Comparison of ENCODE assay signal across 9 cellular contexts in the genomic region with DNA sequence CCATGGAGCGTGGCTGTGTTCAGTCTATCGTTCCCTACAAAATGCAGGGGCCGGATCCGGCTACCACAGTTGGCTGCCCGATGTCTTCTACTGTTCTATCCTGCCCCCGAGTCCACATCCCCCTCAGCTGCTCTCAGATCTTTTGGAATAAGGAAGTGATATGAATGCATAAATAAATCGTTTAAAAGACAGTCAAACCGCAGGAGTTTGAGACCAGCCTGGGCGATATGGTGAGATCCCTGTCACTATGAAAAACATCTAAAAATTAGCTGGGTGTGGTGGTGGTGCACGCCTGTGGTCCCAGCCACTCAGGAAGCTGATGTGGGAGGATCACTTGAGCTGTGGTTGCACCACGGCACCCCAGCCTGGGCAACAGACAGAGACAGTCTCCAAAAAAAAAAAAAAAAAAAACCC. TPM values are rescaled to one million over a fixed set of nuclear protein-coding genes. Genes with fewer than 3 reads are reported as not detected.
DNase-seq lines count a peak whose midpoint lies in the region; ATAC-seq lines count a peak whose summit lies in the region.
"Not testable (repeated sequence)": the region's sequence is repeated elsewhere in the genome, so short reads cannot be mapped to it uniquely, and the experiment has no call there.
"Had no signal": no experiment of that assay in that cellular context is flagged by ENCODE, and none has a peak within 500 bp of the region (broad histone marks: within the 10 kb centered on the region; RNA-seq: fewer than 3 reads in every experiment).

No MANE protein-coding gene starts in this region.

- peak overlapping the region in 9 of 11 experiments; percentile 12 to 72 (median 49); a peak in 16 of 22 replicates for H3K4me2 ChIP-seq in BLaER1 treated with 17β-estradiol and CSF1 and Interleukin-3, amounts not matched to agents 10 nM and 100 nM

- 0 out of 22 replicates have a peak overlapping the region, but pooled peaks of 1 of the 11 experiments have one; percentile 7 for H3K9ac ChIP-seq in BLaER1 treated with 17β-estradiol and CSF1 and Interleukin-3, amounts not matched to agents 10 nM and 100 nM

- H3K27me3 ChIP-seq in BLaER1 treated with 17β-estradiol and CSF1 and Interleukin-3, amounts not matched to agents 10 nM and 100 nM: not testable (repeated sequence)

- peaks cover 78% of the 10 kb centered on the region for H3K36me3 Mint-ChIP-seq in activated CD8-positive, alpha-beta memory T cell treated with anti-CD3 and anti-CD28 coated beads, Interleukin-2, amount 10 ng/mL, durations not matched to agents 7 days and 5 days
- H3K36me3 Mint-ChIP-seq in activated naive CD4-positive, alpha-beta T cell treated with anti-CD3 and anti-CD28 coated beads, Interleukin-2, amount 10 ng/mL, durations not matched to agents 7 days and 5 days: peaks cover 78% of the 10 kb centered on the region
- peaks cover 96% of the 10 kb centered on the region for H3K36me3 Mint-ChIP-seq in effector memory CD8-positive, alpha-beta T cell (ENCODE audit: insufficient read depth)
- peaks cover 48% of the 10 kb centered on the region for H3K36me3 Mint-ChIP-seq in memory B cell
- peaks cover 64 to 77% of the 10 kb centered on the region in 2 donors for H3K36me3 Mint-ChIP-seq in stimulated activated naive B cell treated with anti-CD40 and anti-IgM and Interleukin-4, amounts not matched to agents 10 μg/mL and 1 μg/mL and 100 μg/mL, for 72 hours

- peak overlapping the region; percentile 80 for H3K27ac Mint-ChIP-seq in activated CD8-positive, alpha-beta memory T cell treated with anti-CD3 and anti-CD28 coated beads, Interleukin-2, amount 10 ng/mL, durations not matched to agents 7 days and 5 days
- peak overlapping the region; percentile 87 for H3K27ac Mint-ChIP-seq in activated naive CD4-positive, alpha-beta T cell treated with anti-CD3 and anti-CD28 coated beads, Interleukin-2, amount 10 ng/mL, durations not matched to agents 7 days and 5 days
- H3K27ac Mint-ChIP-seq in effector memory CD8-positive, alpha-beta T cell: peak overlapping the region; percentile 93 to 94
- peak overlapping the region; percentile 58 for H3K27ac Mint-ChIP-seq in memory B cell
- peak overlapping the region; percentile 80 for H3K27ac Mint-ChIP-seq in stimulated activated naive B cell treated with anti-CD40 and anti-IgM and Interleukin-4, amounts not matched to agents 10 μg/mL and 1 μg/mL and 100 μg/mL, for 72 hours

- CTCF ChIA-PET in activated CD8-positive, alpha-beta memory T cell treated with anti-CD3 and anti-CD28 coated beads, Interleukin-2, amount 10 ng/mL, durations not matched to agents 7 days and 5 days (lab: Charles Lee): interaction anchor here (0.9 to 3.3 kb wide), 3 partner anchors 11 to 180 kb away, joined by 3 to 14 read pairs (median 14); no protein-coding TSS in a partner anchor
- CTCF ChIA-PET in activated naive CD4-positive, alpha-beta T cell treated with anti-CD3 and anti-CD28 coated beads, Interleukin-2, amount 10 ng/mL, durations not matched to agents 7 days and 5 days (lab: Charles Lee): interaction anchor here (1.1 kb wide), 1 partner anchor 11 kb away, joined by 7 read pairs; no protein-coding TSS in a partner anchor

- peak; percentile 68 for DNase-seq in MV-4-11 (lab: John Stamatoyannopoulos, UW)
- DNase-seq in T-helper 22 cell (ENCODE audit: low read depth): peak; percentile 61
- peak; percentile 77 for DNase-seq in activated CD8-positive, alpha-beta memory T cell treated with anti-CD3 and anti-CD28 coated beads, Interleukin-2, amount 10 ng/mL, durations not matched to agents 7 days and 5 days
- peak; percentile 73 for DNase-seq in activated naive CD4-positive, alpha-beta T cell treated with anti-CD3 and anti-CD28 coated beads, Interleukin-2, amount 10 ng/mL, durations not matched to agents 7 days and 5 days
- peak; percentile 41 to 54 (median 46) for DNase-seq in effector memory CD8-positive, alpha-beta T cell
- not testable (repeated sequence) for DNase-seq in memory B cell (ENCODE audit: low spot score in 2 of 2); stimulated activated naive B cell treated with anti-CD40 and anti-IgM and Interleukin-4, amounts not matched to agents 10 μg/mL and 1 μg/mL and 100 μg/mL, for 72 hours

- H3K36me3 ChIP-seq in BLaER1 treated with 17β-estradiol and CSF1 and Interleukin-3, amounts not matched to agents 10 nM and 100 nM: peaks cover 85 to 97% (median 93%) of the 10 kb centered on the region in 11 experiments

- H4K20me1 ChIP-seq in BLaER1 treated with 17β-estradiol and CSF1 and Interleukin-3, amounts not matched to agents 10 nM and 100 nM: peaks cover 45 to 95% (median 85%) of the 10 kb centered on the region in 11 experiments; a peak in 21 of 22 replicates

- ATAC-seq in activated CD8-positive, alpha-beta memory T cell treated with anti-CD3 and anti-CD28 coated beads, Interleukin-2, amount 10 ng/mL, durations not matched to agents 7 days and 5 days: peak; percentile 71
- ATAC-seq in effector memory CD8-positive, alpha-beta T cell (replicated peaks): peak; percentile 90
- ATAC-seq in memory B cell (ENCODE audit: low read depth); stimulated activated naive B cell treated with anti-CD40 and anti-IgM and Interleukin-4, amounts not matched to agents 10 μg/mL and 1 μg/mL and 100 μg/mL, for 72 hours (replicated peaks): not testable (repeated sequence)

- H3K27me3 Mint-ChIP-seq in activated CD8-positive, alpha-beta memory T cell treated with anti-CD3 and anti-CD28 coated beads, Interleukin-2, amount 10 ng/mL, durations not matched to agents 7 days and 5 days; activated naive CD4-positive, alpha-beta T cell treated with anti-CD3 and anti-CD28 coated beads, Interleukin-2, amount 10 ng/mL, durations not matched to agents 7 days and 5 days; effector memory CD8-positive, alpha-beta T cell; memory B cell; stimulated activated naive B cell treated with anti-CD40 and anti-IgM and Interleukin-4, amounts not matched to agents 10 μg/mL and 1 μg/mL and 100 μg/mL, for 72 hours: not testable (repeated sequence)

- H3K4me1 Mint-ChIP-seq in activated CD8-positive, alpha-beta memory T cell treated with anti-CD3 and anti-CD28 coated beads, Interleukin-2, amount 10 ng/mL, durations not matched to agents 7 days and 5 days: peaks cover 65% of the 10 kb centered on the region
- H3K4me1 Mint-ChIP-seq in activated naive CD4-positive, alpha-beta T cell treated with anti-CD3 and anti-CD28 coated beads, Interleukin-2, amount 10 ng/mL, durations not matched to agents 7 days and 5 days: peaks cover 70% of the 10 kb centered on the region
- peaks cover 38 to 50% of the 10 kb centered on the region in 2 donors for H3K4me1 Mint-ChIP-seq in effector memory CD8-positive, alpha-beta T cell (ENCODE audit: low read depth in 2 of 2)
- H3K4me1 Mint-ChIP-seq in memory B cell: not testable (repeated sequence)
- peaks cover 11 to 20% of the 10 kb centered on the region in 2 donors for H3K4me1 Mint-ChIP-seq in stimulated activated naive B cell treated with anti-CD40 and anti-IgM and Interleukin-4, amounts not matched to agents 10 μg/mL and 1 μg/mL and 100 μg/mL, for 72 hours

- 0 out of 20 replicates have a peak overlapping the region, but pooled peaks of 1 of the 10 experiments have one; percentile 5 for H3K4me3 ChIP-seq in BLaER1 treated with 17β-estradiol and CSF1 and Interleukin-3, amounts not matched to agents 10 nM and 100 nM

- H3K9me3 Mint-ChIP-seq in activated CD8-positive, alpha-beta memory T cell treated with anti-CD3 and anti-CD28 coated beads, Interleukin-2, amount 10 ng/mL, durations not matched to agents 7 days and 5 days (ENCODE audit: low read depth); activated naive CD4-positive, alpha-beta T cell treated with anti-CD3 and anti-CD28 coated beads, Interleukin-2, amount 10 ng/mL, durations not matched to agents 7 days and 5 days; effector memory CD8-positive, alpha-beta T cell; memory B cell; stimulated activated naive B cell treated with anti-CD40 and anti-IgM and Interleukin-4, amounts not matched to agents 10 μg/mL and 1 μg/mL and 100 μg/mL, for 72 hours: not testable (repeated sequence)

- H3K9me3 ChIP-seq in BLaER1 treated with 17β-estradiol and CSF1 and Interleukin-3, amounts not matched to agents 10 nM and 100 nM (replicated peaks in 1 of 11): peaks cover 0 to 43% (median 35%) of the 10 kb centered on the region in 11 experiments; a peak in 19 of 22 replicates

- H3K4me3 Mint-ChIP-seq in activated CD8-positive, alpha-beta memory T cell treated with anti-CD3 and anti-CD28 coated beads, Interleukin-2, amount 10 ng/mL, durations not matched to agents 7 days and 5 days: peak overlapping the region; percentile 31
- H3K4me3 Mint-ChIP-seq in activated naive CD4-positive, alpha-beta T cell treated with anti-CD3 and anti-CD28 coated beads, Interleukin-2, amount 10 ng/mL, durations not matched to agents 7 days and 5 days: peak overlapping the region; percentile 24
- peak overlapping the region; percentile 81 to 88 for H3K4me3 Mint-ChIP-seq in effector memory CD8-positive, alpha-beta T cell
- H3K4me3 Mint-ChIP-seq in memory B cell: not testable (repeated sequence)
- peak overlapping the region in 1 of 2 donors; percentile 49 for H3K4me3 Mint-ChIP-seq in stimulated activated naive B cell treated with anti-CD40 and anti-IgM and Interleukin-4, amounts not matched to agents 10 μg/mL and 1 μg/mL and 100 μg/mL, for 72 hours

- peaks cover 0 to 56% (median 34%) of the 10 kb centered on the region in 10 experiments; a peak in 17 of 20 replicates for H3K4me1 ChIP-seq in BLaER1 treated with 17β-estradiol and CSF1 and Interleukin-3, amounts not matched to agents 10 nM and 100 nM

- H3K27ac ChIP-seq in BLaER1 treated with 17β-estradiol and CSF1 and Interleukin-3, amounts not matched to agents 10 nM and 100 nM: peak overlapping the region in 5 of 11 experiments; percentile 13 to 56 (median 33); a peak in 5 of 22 replicates

RNA-seq across cellular contexts. Expression of gene APOL1, which starts 37.0 kb away (rescaled TPM):
- total RNA-seq in activated CD8-positive, alpha-beta memory T cell treated with anti-CD3 and anti-CD28 coated beads, Interleukin-2, amount 10 ng/mL, durations not matched to agents 7 days and 5 days: 10 to 100 TPM; 55.6 to 61.6 TPM
- total RNA-seq: PC-3 had no signal

RNA-seq across cellular contexts. Expression of gene APOL2, which starts 50.6 kb away (rescaled TPM):
- total RNA-seq in activated CD8-positive, alpha-beta memory T cell treated with anti-CD3 and anti-CD28 coated beads, Interleukin-2, amount 10 ng/mL, durations not matched to agents 7 days and 5 days: 10 to 100 TPM; 82.6 to 86.4 TPM
